ENCODE assay signal across 23 cellular contexts in genomic region chr17:68439656-68440290, GRCh38. TPM values are rescaled to one million over a fixed set of nuclear protein-coding genes. Genes with fewer than 3 reads are reported as not detected.
DNase-seq lines count a peak whose midpoint lies in the region; ATAC-seq and TF ChIP-seq lines count a peak whose summit lies in the region.
"Had no signal": no experiment of that assay in that cellular context is flagged by ENCODE, and none has a peak within 500 bp of the region (broad histone marks: within the 10 kb centered on the region; RNA-seq: fewer than 3 reads in every experiment).

No MANE protein-coding gene starts in this region.

- H3K4me2 ChIP-seq in BLaER1 = peak overlapping the region; percentile 70

- no peaks in the 10 kb centered on the region for H3K9me3 ChIP-seq in BLaER1
- no peaks in the 10 kb centered on the region for H3K9me3 ChIP-seq in CD8-positive, alpha-beta memory T cell (ENCODE audit: low read length)
- H3K9me3 ChIP-seq: colonic mucosa, suprapubic skin had no signal

- H3K36me3 ChIP-seq in BLaER1 = no peaks in the 10 kb centered on the region
- no peaks in the 10 kb centered on the region for H3K36me3 ChIP-seq in CD8-positive, alpha-beta memory T cell (ENCODE audit: insufficient read depth, low read length)

- H3K27me3 Mint-ChIP-seq in CD8-positive, alpha-beta memory T cell = no peaks in the 10 kb centered on the region
- H3K27me3 Mint-ChIP-seq in activated CD4-positive, alpha-beta memory T cell treated with anti-CD3 and anti-CD28 coated beads, Interleukin-2, amount 10 ng/mL, durations not matched to agents 7 days and 5 days = no peaks in the 10 kb centered on the region
- H3K27me3 Mint-ChIP-seq in nephron (ENCODE audit: low read depth) = no peaks in the 10 kb centered on the region
- H3K27me3 Mint-ChIP-seq in activated T-cell treated with anti-CD3 and anti-CD28 coated beads, Interleukin-2, amount 50 U/mL, for 24 hours = no peaks in the 10 kb centered on the region

- POLR2A ChIA-PET in CD8-positive, alpha-beta memory T cell (lab: Charles Lee) = interaction anchor here (3.6 kb wide), 1 partner anchor 149 kb away, joined by 28 read pairs; the partner anchor contains the start of genes ARSG and SLC16A6
- POLR2A ChIA-PET in activated CD4-positive, alpha-beta memory T cell treated with anti-CD3 and anti-CD28 coated beads, Interleukin-2, amount 10 ng/mL, durations not matched to agents 7 days and 5 days (lab: Charles Lee) = interaction anchor here (2.4 to 14.5 kb wide), 3 partner anchors 18 to 404 kb away, joined by 5 to 255 read pairs (median 8); partner anchors contain the start of genes ARSG, KPNA2, SLC16A6 and WIPI1

- H3K27me3 ChIP-seq in BLaER1 = no peaks in the 10 kb centered on the region
- no peaks in the 10 kb centered on the region for H3K27me3 ChIP-seq in CD8-positive, alpha-beta memory T cell (ENCODE audit: insufficient read depth, low read length, poor library complexity, severe bottlenecking)
- H3K27me3 ChIP-seq: colonic mucosa, suprapubic skin had no signal

- H3K9me3 Mint-ChIP-seq in CD8-positive, alpha-beta memory T cell = peaks cover 0 to 1% (median 0%) of the 10 kb centered on the region in 5 donors
- no peaks in the 10 kb centered on the region for H3K9me3 Mint-ChIP-seq in activated CD4-positive, alpha-beta memory T cell treated with anti-CD3 and anti-CD28 coated beads, Interleukin-2, amount 10 ng/mL, durations not matched to agents 7 days and 5 days
- H3K9me3 Mint-ChIP-seq in nephron = no peaks in the 10 kb centered on the region
- H3K9me3 Mint-ChIP-seq in activated T-cell treated with anti-CD3 and anti-CD28 coated beads, Interleukin-2, amount 50 U/mL, for 24 hours = no peaks in the 10 kb centered on the region

- no peak overlapping the region for H3K9ac ChIP-seq in BLaER1

- no peak overlapping the region for H3K4me3 ChIP-seq in BLaER1
- no peak overlapping the region for H3K4me3 ChIP-seq in CD8-positive, alpha-beta memory T cell (ENCODE audit: low read length)
- H3K4me3 ChIP-seq: colonic mucosa, GM12878, suprapubic skin had no signal

- TF ChIP-seq CTCF in nephron (IDR thresholded peaks at IDR 0.05; ENCODE audit: unreplicated experiment in 3 of 3) (no peak), GM10266 (IDR thresholded peaks at IDR 0.05; ENCODE audit: control insufficient read depth, insufficient read depth, low read depth, missing control alignments) (no peak)

- peak overlapping the region; percentile 40 to 93 (median 61) for H3K27ac Mint-ChIP-seq in CD8-positive, alpha-beta memory T cell
- H3K27ac Mint-ChIP-seq in activated CD4-positive, alpha-beta memory T cell treated with anti-CD3 and anti-CD28 coated beads, Interleukin-2, amount 10 ng/mL, durations not matched to agents 7 days and 5 days = peak overlapping the region; percentile 48
- peak overlapping the region; percentile 23 to 68 (median 46) for H3K27ac Mint-ChIP-seq in nephron
- H3K27ac Mint-ChIP-seq in activated T-cell treated with anti-CD3 and anti-CD28 coated beads, Interleukin-2, amount 50 U/mL, for 24 hours = no peak overlapping the region

- no peaks in the 10 kb centered on the region for H4K20me1 ChIP-seq in BLaER1

- DNase-seq in CD8-positive, alpha-beta memory T cell = no peak
- no peak for DNase-seq in activated CD4-positive, alpha-beta memory T cell treated with anti-CD3 and anti-CD28 coated beads, Interleukin-2, amount 10 ng/mL, durations not matched to agents 7 days and 5 days
- DNase-seq in GM10266 (ENCODE audit: extremely low spot score) = no peak
- DNase-seq in caudate nucleus (lab: John Stamatoyannopoulos, UW) = no peak
- DNase-seq in activated T-cell treated with anti-CD3 and anti-CD28 coated beads, Interleukin-2, amount 50 U/mL, for 24 hours = no peak
- DNase-seq: activated gamma-delta T cell; aorta; Calu3; colonic mucosa; HCEC 1CT; KG1; NCI-H1105; NCI-H2107; NCI-H526; SHP77 treated with DMSO at 0.1 percent for 48 hours; stimulated activated CD4-positive, alpha-beta T cell treated with anti-CD3 and anti-CD28 coated beads, Interleukin-4, amount 100 ng/mL, for 24 hours; T-helper 1 cell had no signal

- H3K36me3 Mint-ChIP-seq in CD8-positive, alpha-beta memory T cell = peaks cover 0 to 14% (median 10%) of the 10 kb centered on the region in 3 donors
- H3K36me3 Mint-ChIP-seq in activated CD4-positive, alpha-beta memory T cell treated with anti-CD3 and anti-CD28 coated beads, Interleukin-2, amount 10 ng/mL, durations not matched to agents 7 days and 5 days (ENCODE audit: low read depth) = peaks cover 72% of the 10 kb centered on the region
- H3K36me3 Mint-ChIP-seq in nephron (ENCODE audit: low read depth) = peaks cover 19% of the 10 kb centered on the region
- peaks cover 2% of the 10 kb centered on the region for H3K36me3 Mint-ChIP-seq in activated T-cell treated with anti-CD3 and anti-CD28 coated beads, Interleukin-2, amount 50 U/mL, for 24 hours (ENCODE audit: low read depth)

- ATAC-seq in GM18519 (IDR thresholded peaks at IDR 0.05; ENCODE audit: low FRiP score, unreplicated experiment) = no peak
- ATAC-seq: GM12878 had no signal

- H3K4me1 ChIP-seq in BLaER1 = peaks cover 69% of the 10 kb centered on the region
- H3K4me1 ChIP-seq in CD8-positive, alpha-beta memory T cell (ENCODE audit: insufficient read depth, low read length) = peaks cover 33% of the 10 kb centered on the region

- peak overlapping the region in 1 of 7 donors; percentile 5 for H3K4me3 Mint-ChIP-seq in CD8-positive, alpha-beta memory T cell
- H3K4me3 Mint-ChIP-seq in activated CD4-positive, alpha-beta memory T cell treated with anti-CD3 and anti-CD28 coated beads, Interleukin-2, amount 10 ng/mL, durations not matched to agents 7 days and 5 days = no peak overlapping the region
- no peak overlapping the region for H3K4me3 Mint-ChIP-seq in nephron
- H3K4me3 Mint-ChIP-seq in activated T-cell treated with anti-CD3 and anti-CD28 coated beads, Interleukin-2, amount 50 U/mL, for 24 hours = no peak overlapping the region

- H3K27ac ChIP-seq in BLaER1 = no peak overlapping the region; the same call in 1 of the 2 replicates
- no peak overlapping the region for H3K27ac ChIP-seq in CD8-positive, alpha-beta memory T cell (ENCODE audit: low read depth, low read length)
- no peak overlapping the region for H3K27ac ChIP-seq in caudate nucleus (ENCODE audit: low read depth, low read length)
- H3K27ac ChIP-seq: colonic mucosa, suprapubic skin, VCaP had no signal

- peaks cover 32 to 53% (median 48%) of the 10 kb centered on the region in 3 donors for H3K4me1 Mint-ChIP-seq in CD8-positive, alpha-beta memory T cell
- peaks cover 62% of the 10 kb centered on the region for H3K4me1 Mint-ChIP-seq in activated CD4-positive, alpha-beta memory T cell treated with anti-CD3 and anti-CD28 coated beads, Interleukin-2, amount 10 ng/mL, durations not matched to agents 7 days and 5 days
- H3K4me1 Mint-ChIP-seq in nephron = peaks cover 32% of the 10 kb centered on the region
- H3K4me1 Mint-ChIP-seq in activated T-cell treated with anti-CD3 and anti-CD28 coated beads, Interleukin-2, amount 50 U/mL, for 24 hours (ENCODE audit: low read depth) = peaks cover 44% of the 10 kb centered on the region

- CTCF ChIA-PET in CD8-positive, alpha-beta memory T cell (lab: Charles Lee) = interaction anchor here (0.9 to 5.6 kb wide), 4 partner anchors 21 to 190 kb away, joined by 3 to 59 read pairs (median 4); no protein-coding TSS in a partner anchor
- CTCF ChIA-PET in activated CD4-positive, alpha-beta memory T cell treated with anti-CD3 and anti-CD28 coated beads, Interleukin-2, amount 10 ng/mL, durations not matched to agents 7 days and 5 days (lab: Charles Lee) = interaction anchor here (0.9 to 8.6 kb wide), 4 partner anchors 8 to 267 kb away, joined by 3 to 206 read pairs (median 4); partner anchors contain the start of gene WIPI1

RNA-seq across cellular contexts. Expression of gene WIPI1, which starts 17.5 kb away (rescaled TPM):
- total RNA-seq in CD8-positive, alpha-beta memory T cell = 10 to 100 TPM in 1 of 2 experiments, 1 to 10 TPM in 1; 9.8 to 10.3 TPM
- 8.2 TPM for polyA plus RNA-seq in CD8-positive, alpha-beta memory T cell
- 10 to 100 TPM; 60.0 to 62.7 TPM for total RNA-seq in activated CD4-positive, alpha-beta memory T cell treated with anti-CD3 and anti-CD28 coated beads, Interleukin-2, amount 10 ng/mL, durations not matched to agents 7 days and 5 days

Comparison
In these comparisons a context has a peak if more than half of its experiments do, and no peak if none do; other contexts are left out.
1. RNA of gene WIPI1, which starts 17.5 kb away (total RNA-seq): 60.0 to 62.7 TPM in activated CD4-positive, alpha-beta memory T cell treated with anti-CD3 and anti-CD28 coated beads, Interleukin-2, amount 10 ng/mL, durations not matched to agents 7 days and 5 days; 9.8 to 10.3 TPM in CD8-positive, alpha-beta memory T cell; every median in the first group is over 4 times any median in the second.